Comparison of ENCODE assay signal across 1 cellular context in the genomic region with DNA sequence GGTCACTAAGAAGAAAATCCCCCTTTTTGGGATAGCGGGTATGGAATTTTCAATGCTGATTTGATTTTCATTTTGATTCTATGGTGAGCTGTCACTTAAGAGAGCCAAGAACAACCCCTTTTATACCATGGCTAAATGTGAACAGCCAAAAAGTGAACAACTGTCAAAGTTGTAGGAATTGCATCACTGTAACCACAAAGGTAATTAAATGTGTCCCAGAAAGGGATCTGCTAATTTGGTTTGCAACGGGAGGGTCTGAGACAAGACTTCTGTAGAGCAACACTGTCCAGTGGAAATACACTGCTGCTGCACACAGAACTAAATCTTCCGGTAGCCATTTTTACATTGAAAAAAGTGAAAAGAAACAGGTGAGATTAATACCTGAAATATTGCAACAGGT.
TF ChIP-seq lines count a peak whose summit lies in the region.

No MANE protein-coding gene starts in this region.

TF ChIP-seq in A549, 52 proteins besides CTCF, POLR2A, EP300 and RAD21 (continued from another document):
- TF ChIP-seq, protein P1, sequence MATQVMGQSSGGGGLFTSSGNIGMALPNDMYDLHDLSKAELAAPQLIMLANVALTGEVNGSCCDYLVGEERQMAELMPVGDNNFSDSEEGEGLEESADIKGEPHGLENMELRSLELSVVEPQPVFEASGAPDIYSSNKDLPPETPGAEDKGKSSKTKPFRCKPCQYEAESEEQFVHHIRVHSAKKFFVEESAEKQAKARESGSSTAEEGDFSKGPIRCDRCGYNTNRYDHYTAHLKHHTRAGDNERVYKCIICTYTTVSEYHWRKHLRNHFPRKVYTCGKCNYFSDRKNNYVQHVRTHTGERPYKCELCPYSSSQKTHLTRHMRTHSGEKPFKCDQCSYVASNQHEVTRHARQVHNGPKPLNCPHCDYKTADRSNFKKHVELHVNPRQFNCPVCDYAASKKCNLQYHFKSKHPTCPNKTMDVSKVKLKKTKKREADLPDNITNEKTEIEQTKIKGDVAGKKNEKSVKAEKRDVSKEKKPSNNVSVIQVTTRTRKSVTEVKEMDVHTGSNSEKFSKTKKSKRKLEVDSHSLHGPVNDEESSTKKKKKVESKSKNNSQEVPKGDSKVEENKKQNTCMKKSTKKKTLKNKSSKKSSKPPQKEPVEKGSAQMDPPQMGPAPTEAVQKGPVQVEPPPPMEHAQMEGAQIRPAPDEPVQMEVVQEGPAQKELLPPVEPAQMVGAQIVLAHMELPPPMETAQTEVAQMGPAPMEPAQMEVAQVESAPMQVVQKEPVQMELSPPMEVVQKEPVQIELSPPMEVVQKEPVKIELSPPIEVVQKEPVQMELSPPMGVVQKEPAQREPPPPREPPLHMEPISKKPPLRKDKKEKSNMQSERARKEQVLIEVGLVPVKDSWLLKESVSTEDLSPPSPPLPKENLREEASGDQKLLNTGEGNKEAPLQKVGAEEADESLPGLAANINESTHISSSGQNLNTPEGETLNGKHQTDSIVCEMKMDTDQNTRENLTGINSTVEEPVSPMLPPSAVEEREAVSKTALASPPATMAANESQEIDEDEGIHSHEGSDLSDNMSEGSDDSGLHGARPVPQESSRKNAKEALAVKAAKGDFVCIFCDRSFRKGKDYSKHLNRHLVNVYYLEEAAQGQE (IDR thresholded peaks at IDR 0.05) = no peak
- TF ChIP-seq ESRRA (IDR thresholded peaks at IDR 0.05; ENCODE audit: borderline replicate concordance, low read length) = no peak
- TF ChIP-seq HEYL (CRISPR knock-in tag; IDR thresholded peaks at IDR 0.05) = no peak
- TF ChIP-seq NFE2L2 (conservative IDR thresholded peaks at IDR 0.05; ENCODE audit: low read length) = no peak
- no peak for TF ChIP-seq FOSB (CRISPR knock-in tag; IDR thresholded peaks at IDR 0.05)
- no peak for TF ChIP-seq CHD4 (IDR thresholded peaks at IDR 0.05; ENCODE audit: borderline replicate concordance)
- no peak for TF ChIP-seq MAZ (IDR thresholded peaks at IDR 0.05; ENCODE audit: borderline replicate concordance, low read depth, low read length)
